In the genomic region with DNA sequence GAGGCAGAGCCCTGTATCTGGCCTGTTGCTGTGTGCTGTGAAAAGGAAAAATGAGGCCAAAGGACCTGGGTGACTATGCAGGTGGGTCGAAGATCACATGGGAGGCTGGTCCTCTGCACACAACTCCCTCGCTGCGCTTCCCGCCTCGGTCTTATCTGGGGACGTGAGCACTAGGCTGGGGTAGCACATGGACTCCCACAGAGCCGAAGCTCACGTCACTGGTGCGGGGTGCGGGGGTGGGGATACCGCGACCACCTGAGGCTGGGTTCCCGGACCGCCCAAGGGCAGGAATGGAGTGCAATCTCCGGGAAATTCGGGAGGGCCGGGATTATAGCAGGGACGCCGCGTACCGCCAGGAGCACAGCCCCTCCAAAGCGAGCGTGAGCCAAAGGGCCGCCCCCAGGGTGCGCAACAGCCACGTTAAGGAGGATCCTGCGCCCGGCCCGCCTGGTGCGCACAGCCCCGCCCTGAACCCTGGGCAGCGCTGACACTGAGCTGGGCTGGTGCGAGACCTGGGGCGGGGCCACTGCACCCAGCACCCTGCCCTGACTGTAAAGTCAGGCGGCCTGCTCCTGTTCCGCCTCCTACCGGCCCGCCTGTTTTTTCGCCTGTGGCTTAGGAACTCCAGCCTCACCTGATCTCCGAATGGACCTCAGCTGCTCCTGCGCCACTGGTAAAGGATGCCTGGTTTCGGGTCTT, we compare ENCODE assay signal across 8 cellular contexts. TPM values are rescaled to one million over a fixed set of nuclear protein-coding genes. Genes with fewer than 3 reads are reported as not detected.
A peak's percentile ranks its signal among the peaks of the same experiment; 100 is the strongest.
DNase-seq lines count a peak whose midpoint lies in the region; ATAC-seq and TF ChIP-seq lines count a peak whose summit lies in the region.

No MANE protein-coding gene starts in this region.

- H3K4me3 Mint-ChIP-seq in chondrocyte (ENCODE audit: unreplicated experiment) (peak overlapping the region; percentile 45), memory B cell (peak overlapping the region; percentile 80)

- H3K27ac Mint-ChIP-seq in chondrocyte (ENCODE audit: unreplicated experiment), result no peak overlapping the region
- H3K27ac Mint-ChIP-seq in memory B cell, result no peak overlapping the region

- DNase-seq in ELF-1 (ENCODE audit: low read depth, low spot score) (peak; percentile 72), chondrocyte (ENCODE audit: low spot score) (peak; percentile 72), memory B cell (ENCODE audit: low spot score in 2 of 2) (no peak)
- DNase-seq in activated CD4-positive, alpha-beta T cell treated with anti-CD3 and anti-CD28 coated beads for 1 hour, result peak; percentile 59
- DNase-seq in stimulated activated CD8-positive, alpha-beta memory T cell treated with anti-CD3 and anti-CD28 coated beads, Interleukin-15, amount 100 ng/mL, for 4 hours (ENCODE audit: low read depth in 2 of 2), result peak; percentile 46 to 60

- H3K4me1 Mint-ChIP-seq in chondrocyte (ENCODE audit: low read depth), result peaks cover 7% of the 10 kb centered on the region
- H3K4me1 Mint-ChIP-seq in memory B cell, result peaks cover 17% of the 10 kb centered on the region

- peaks cover 59% of the 10 kb centered on the region for H3K27me3 Mint-ChIP-seq in chondrocyte (ENCODE audit: low read depth)
- peaks cover 8% of the 10 kb centered on the region for H3K27me3 Mint-ChIP-seq in memory B cell

- peak; percentile 66 for ATAC-seq in HG03457 (IDR thresholded peaks at IDR 0.05; ENCODE audit: unreplicated experiment)
- peak; percentile 95 for ATAC-seq in memory B cell (ENCODE audit: low read depth)
- no peak for ATAC-seq in GM21576 (IDR thresholded peaks at IDR 0.05; ENCODE audit: unreplicated experiment)
- ATAC-seq in HG02884 (IDR thresholded peaks at IDR 0.05; ENCODE audit: unreplicated experiment), result no peak

- no peaks in the 10 kb centered on the region for H3K9me3 Mint-ChIP-seq in chondrocyte (ENCODE audit: low read depth)
- no peaks in the 10 kb centered on the region for H3K9me3 Mint-ChIP-seq in memory B cell

- peaks cover 2% of the 10 kb centered on the region for H3K36me3 Mint-ChIP-seq in chondrocyte (ENCODE audit: low read depth)
- no peaks in the 10 kb centered on the region for H3K36me3 Mint-ChIP-seq in memory B cell

- peak; percentile 64 for TF ChIP-seq CTCF in chondrocyte (IDR thresholded peaks at IDR 0.05)

RNA-seq across cellular contexts. Expression of a gene that starts 4.8 kb away (rescaled TPM):
- 1.1 TPM in 1 of 3 replicates, not detected in the others for total RNA-seq in chondrocyte

RNA-seq across cellular contexts. Expression of a gene that starts 8.5 kb away (rescaled TPM):
- not detected in 3 replicates for total RNA-seq in chondrocyte

RNA-seq across cellular contexts. Expression of a gene that starts 10.8 kb away (rescaled TPM):
- 0.35 to 0.59 TPM in 2 of 3 replicates, not detected in the other for total RNA-seq in chondrocyte

RNA-seq across cellular contexts. Expression of a gene that starts 14.5 kb away (rescaled TPM):
- 2.6 to 5.8 TPM (median 4.4 TPM) in 3 replicates for total RNA-seq in chondrocyte

RNA-seq across cellular contexts. Expression of a gene that starts 17.6 kb away (rescaled TPM):
- total RNA-seq in chondrocyte, result 23.2 to 35.8 TPM (median 31.4 TPM) in 3 replicates

Comparison
In these comparisons a context has a peak if more than half of its experiments do, and no peak if none do; other contexts are left out.
1. DNase-seq: peak in ELF-1 (single experiment), activated CD4-positive, alpha-beta T cell treated with anti-CD3 and anti-CD28 coated beads for 1 hour (single experiment), chondrocyte (single experiment) and stimulated activated CD8-positive, alpha-beta memory T cell treated with anti-CD3 and anti-CD28 coated beads, Interleukin-15, amount 100 ng/mL, for 4 hours (2 of 2); none in memory B cell (0 of 2).
2. ATAC-seq: peak in HG03457 (single experiment) and memory B cell (single experiment); none in GM21576 (single experiment) and HG02884 (single experiment).